ENCODE assay signal across 1 cellular context in genomic region chr14:70047598-70048312, GRCh38.
TF ChIP-seq lines count a peak whose summit lies in the region.

No MANE protein-coding gene starts in this region.

TF ChIP-seq in HepG2, 621 proteins besides CTCF, POLR2A, EP300 and RAD21 (continued from another document):
- TF ChIP-seq CREB1 (IDR thresholded peaks at IDR 0.05) (no peak), CREB1 (CRISPR knock-in tag; IDR thresholded peaks at IDR 0.05) (peak; percentile 11; the same call in 1 of the 2 replicates), SAP130 (CRISPR knock-in tag; IDR thresholded peaks at IDR 0.05; ENCODE audit: low read depth) (peak; percentile 68), SP5 (CRISPR knock-in tag; IDR thresholded peaks at IDR 0.05; ENCODE audit: borderline replicate concordance, low read depth) (no peak), PAXIP1 (CRISPR knock-in tag; conservative IDR thresholded peaks at IDR 0.05) (peak; percentile 86), PPARG (CRISPR knock-in tag; conservative IDR thresholded peaks at IDR 0.05) (peak; percentile 9; the same call in 1 of the 2 replicates), PRMT3 (CRISPR knock-in tag; IDR thresholded peaks at IDR 0.05; ENCODE audit: borderline replicate concordance, low read depth) (no peak), ISL2 (CRISPR knock-in tag; IDR thresholded peaks at IDR 0.05) (peak; percentile 75; the same call in 1 of the 2 replicates), FOXP4 (CRISPR knock-in tag; IDR thresholded peaks at IDR 0.05) (peak; percentile 59; the same call in 1 of the 2 replicates), FOXA3 (CRISPR knock-in tag; IDR thresholded peaks at IDR 0.05) (peak; percentile 85), ZNF580 (CRISPR knock-in tag; IDR thresholded peaks at IDR 0.05; ENCODE audit: borderline replicate concordance, low read depth) (0 out of 2 replicates have a peak, but pooled peaks have one; percentile 15), ZNF616 (CRISPR knock-in tag; IDR thresholded peaks at IDR 0.05; ENCODE audit: low read depth) (no peak), ZNF10 (CRISPR knock-in tag; IDR thresholded peaks at IDR 0.05; ENCODE audit: borderline replicate concordance, low read depth) (no peak), LCORL (IDR thresholded peaks at IDR 0.05) (no peak), LCORL (CRISPR knock-in tag; IDR thresholded peaks at IDR 0.05) (0 out of 2 replicates have a peak, but pooled peaks have one; percentile 27), ASH2L (IDR thresholded peaks at IDR 0.05; ENCODE audit: insufficient read length, low read depth, low read length) (peak; percentile 91), ZHX2 (IDR thresholded peaks at IDR 0.05; ENCODE audit: low read depth) (no peak), ZHX2 (CRISPR knock-in tag; IDR thresholded peaks at IDR 0.05; ENCODE audit: borderline replicate concordance) (no peak), NCOA2 (CRISPR knock-in tag; IDR thresholded peaks at IDR 0.05) (peak; percentile 86), TCF7 (IDR thresholded peaks at IDR 0.05; ENCODE audit: low read depth) (peak; percentile 89), ETV5 (CRISPR knock-in tag; IDR thresholded peaks at IDR 0.05; ENCODE audit: borderline replicate concordance) (peak; percentile 59; the same call in 1 of the 2 replicates), HINFP (CRISPR knock-in tag; IDR thresholded peaks at IDR 0.05; ENCODE audit: low read depth) (no peak), SOX13 (IDR thresholded peaks at IDR 0.05) (no peak; the same call in 1 of the 2 replicates), SOX13 (CRISPR knock-in tag; conservative IDR thresholded peaks at IDR 0.05 in 1 of 2, IDR thresholded peaks at IDR 0.05 in 1 of 2) (peak in 1 of 2 experiments; percentile 92; a peak in 2 of 4 replicates), KDM6A (CRISPR knock-in tag; IDR thresholded peaks at IDR 0.05; ENCODE audit: low read depth) (peak; percentile 6; the same call in 1 of the 2 replicates), NFIC (IDR thresholded peaks at IDR 0.05; ENCODE audit: low read length) (peak; percentile 80; the same call in 1 of the 2 replicates), TP53 (CRISPR knock-in tag; conservative IDR thresholded peaks at IDR 0.05) (no peak), GFI1 (CRISPR knock-in tag; IDR thresholded peaks at IDR 0.05; ENCODE audit: borderline replicate concordance) (0 out of 2 replicates have a peak, but pooled peaks have one; percentile 31), GATA4 (IDR thresholded peaks at IDR 0.05; ENCODE audit: borderline replicate concordance, low read depth) (peak; percentile 46; the same call in 1 of the 2 replicates), HHEX (CRISPR knock-in tag; IDR thresholded peaks at IDR 0.05) (no peak), AHDC1 (CRISPR knock-in tag; IDR thresholded peaks at IDR 0.05; ENCODE audit: borderline replicate concordance) (peak; percentile 82; the same call in 1 of the 2 replicates), CREM (IDR thresholded peaks at IDR 0.05) (peak; percentile 88), CREM (CRISPR knock-in tag; IDR thresholded peaks at IDR 0.05) (no peak)
